In the genomic region with DNA sequence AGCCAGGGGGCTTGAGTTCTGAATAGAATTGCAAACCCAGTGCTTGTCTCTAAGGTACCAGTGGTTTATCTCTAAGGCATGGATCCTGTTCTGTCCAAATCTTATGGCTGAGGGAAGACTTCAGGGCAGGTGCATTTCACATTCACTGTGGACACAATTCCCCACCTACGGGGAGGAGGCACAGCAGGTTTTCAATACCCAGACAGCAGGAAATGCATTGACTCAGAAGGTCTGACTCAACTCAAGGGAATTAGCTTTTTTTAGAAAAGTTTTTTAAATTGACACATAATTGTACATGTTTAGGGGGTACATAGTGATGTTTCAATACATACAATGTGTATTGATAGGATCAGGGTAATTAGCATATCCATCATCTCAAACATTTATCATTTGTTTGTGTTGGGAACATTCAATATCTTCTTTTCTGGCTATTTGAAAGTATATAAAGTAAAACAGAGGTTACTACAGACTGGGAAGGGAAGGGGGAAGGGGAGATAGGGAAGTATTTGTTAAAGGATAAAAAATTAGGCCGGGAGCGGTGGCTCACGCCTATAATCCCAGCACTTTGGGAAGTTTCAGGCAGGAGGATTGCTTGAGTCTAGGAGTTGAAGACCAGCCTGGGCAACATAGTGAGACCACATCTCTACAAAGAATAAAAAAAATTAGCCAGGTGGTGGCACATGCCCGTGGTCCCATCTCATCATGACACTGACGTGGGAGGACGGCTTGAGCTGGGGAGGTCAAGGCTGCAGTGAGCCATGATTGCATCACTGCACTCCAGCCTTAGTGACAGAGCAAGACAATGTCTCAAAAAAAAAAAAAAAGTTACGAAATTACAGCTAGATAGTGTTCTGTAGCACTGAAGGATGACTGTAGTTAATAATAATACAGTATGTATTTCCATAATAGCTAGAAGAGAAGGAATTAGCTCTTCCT, we compare ENCODE assay signal across 11 cellular contexts.
DNase-seq lines count a peak whose midpoint lies in the region; ATAC-seq and TF ChIP-seq lines count a peak whose summit lies in the region.
"Had no signal": no experiment of that assay in that cellular context is flagged by ENCODE, and none has a peak within 500 bp of the region (broad histone marks: within the 10 kb centered on the region; RNA-seq: fewer than 3 reads in every experiment).

No MANE protein-coding gene starts in this region.

- peak; percentile 16 for DNase-seq in activated naive CD4-positive, alpha-beta T cell treated with Interleukin-2 at 50 U/mL for 16 hours
- DNase-seq in activated naive CD4-positive, alpha-beta T cell treated with anti-CD3 and anti-CD28 coated beads, Interleukin-2, amount 10 ng/mL, durations not matched to agents 7 days and 5 days = no peak
- peak; percentile 85 for DNase-seq in RWPE1 (ENCODE audit: low spot score)
- DNase-seq in fibroblast of gingiva (ENCODE audit: low read depth) = peak; percentile 34
- DNase-seq in NCI-H2227 (lab: John Stamatoyannopoulos, UW; ENCODE audit: unreplicated experiment) = no peak
- DNase-seq: CD4-positive, alpha-beta T cell; NCI-H2171 treated with DMSO at 0.1 percent for 48 hours had no signal

- H3K36me3 Mint-ChIP-seq in activated naive CD4-positive, alpha-beta T cell treated with anti-CD3 and anti-CD28 coated beads, Interleukin-2, amount 10 ng/mL, durations not matched to agents 7 days and 5 days = no peaks in the 10 kb centered on the region
- H3K36me3 Mint-ChIP-seq in stimulated activated memory B cell treated with anti-CD40 and anti-IgM and Interleukin-4, amounts not matched to agents 10 μg/mL and 1 μg/mL and 100 μg/mL, for 72 hours = no peaks in the 10 kb centered on the region

- H3K27ac ChIP-seq in RWPE1 = peak overlapping the region; percentile 67
- H3K27ac ChIP-seq: VCaP had no signal

- no peak overlapping the region for H3K27ac Mint-ChIP-seq in activated naive CD4-positive, alpha-beta T cell treated with anti-CD3 and anti-CD28 coated beads, Interleukin-2, amount 10 ng/mL, durations not matched to agents 7 days and 5 days
- peak overlapping the region; percentile 42 for H3K27ac Mint-ChIP-seq in stimulated activated memory B cell treated with anti-CD40 and anti-IgM and Interleukin-4, amounts not matched to agents 10 μg/mL and 1 μg/mL and 100 μg/mL, for 72 hours
- H3K27ac Mint-ChIP-seq: CD4-positive, alpha-beta T cell had no signal

- POLR2A ChIA-PET in RWPE1 (lab: Yijun Ruan, JAX; ENCODE audit: low non-redundant PET) = no interaction called here

- peaks cover 15% of the 10 kb centered on the region for H3K27me3 Mint-ChIP-seq in activated naive CD4-positive, alpha-beta T cell treated with anti-CD3 and anti-CD28 coated beads, Interleukin-2, amount 10 ng/mL, durations not matched to agents 7 days and 5 days
- no peaks in the 10 kb centered on the region for H3K27me3 Mint-ChIP-seq in stimulated activated memory B cell treated with anti-CD40 and anti-IgM and Interleukin-4, amounts not matched to agents 10 μg/mL and 1 μg/mL and 100 μg/mL, for 72 hours
- H3K27me3 Mint-ChIP-seq: CD4-positive, alpha-beta T cell had no signal

- CTCF ChIA-PET in activated naive CD4-positive, alpha-beta T cell treated with anti-CD3 and anti-CD28 coated beads, Interleukin-2, amount 10 ng/mL, durations not matched to agents 7 days and 5 days (lab: Charles Lee) = interaction anchor here (1.3 kb wide), 1 partner anchor 10 kb away, joined by 3 read pairs; no protein-coding TSS in a partner anchor
- CTCF ChIA-PET in RWPE1 (lab: Yijun Ruan, JAX) = interaction anchor here (0.6 to 0.7 kb wide), 3 partner anchors 28 to 1710 kb away, joined by 3 to 8 read pairs (median 3); no protein-coding TSS in a partner anchor

- H3K4me1 Mint-ChIP-seq in activated naive CD4-positive, alpha-beta T cell treated with anti-CD3 and anti-CD28 coated beads, Interleukin-2, amount 10 ng/mL, durations not matched to agents 7 days and 5 days = peaks cover 5% of the 10 kb centered on the region
- peaks cover 22% of the 10 kb centered on the region for H3K4me1 Mint-ChIP-seq in stimulated activated memory B cell treated with anti-CD40 and anti-IgM and Interleukin-4, amounts not matched to agents 10 μg/mL and 1 μg/mL and 100 μg/mL, for 72 hours

- no peaks in the 10 kb centered on the region for H3K9me3 Mint-ChIP-seq in activated naive CD4-positive, alpha-beta T cell treated with anti-CD3 and anti-CD28 coated beads, Interleukin-2, amount 10 ng/mL, durations not matched to agents 7 days and 5 days
- no peaks in the 10 kb centered on the region for H3K9me3 Mint-ChIP-seq in stimulated activated memory B cell treated with anti-CD40 and anti-IgM and Interleukin-4, amounts not matched to agents 10 μg/mL and 1 μg/mL and 100 μg/mL, for 72 hours
- H3K9me3 Mint-ChIP-seq: CD4-positive, alpha-beta T cell had no signal

- no peak for ATAC-seq in stimulated activated memory B cell treated with anti-CD40 and anti-IgM and Interleukin-4, amounts not matched to agents 10 μg/mL and 1 μg/mL and 100 μg/mL, for 72 hours
- ATAC-seq in GM19463 (IDR thresholded peaks at IDR 0.05; ENCODE audit: unreplicated experiment) = no peak
- ATAC-seq in HG02642 (IDR thresholded peaks at IDR 0.05; ENCODE audit: poor library complexity, unreplicated experiment) = no peak

- H3K4me3 Mint-ChIP-seq in activated naive CD4-positive, alpha-beta T cell treated with anti-CD3 and anti-CD28 coated beads, Interleukin-2, amount 10 ng/mL, durations not matched to agents 7 days and 5 days = no peak overlapping the region
- H3K4me3 Mint-ChIP-seq in stimulated activated memory B cell treated with anti-CD40 and anti-IgM and Interleukin-4, amounts not matched to agents 10 μg/mL and 1 μg/mL and 100 μg/mL, for 72 hours = no peak overlapping the region
- H3K4me3 Mint-ChIP-seq: CD4-positive, alpha-beta T cell had no signal

- TF ChIP-seq CTCF in RWPE1 (conservative IDR thresholded peaks at IDR 0.05; ENCODE audit: low read depth) = no peak

Comparison
In these comparisons a context has a peak if more than half of its experiments do, and no peak if none do; other contexts are left out.
1. DNase-seq: peak in activated naive CD4-positive, alpha-beta T cell treated with Interleukin-2 at 50 U/mL for 16 hours (single experiment), RWPE1 (single experiment) and fibroblast of gingiva (single experiment); none in activated naive CD4-positive, alpha-beta T cell treated with anti-CD3 and anti-CD28 coated beads, Interleukin-2, amount 10 ng/mL, durations not matched to agents 7 days and 5 days (single experiment) and NCI-H2227 (single experiment).